8 cellular contexts compared by ENCODE assay signal in genomic region chr12:47904647-47905312, GRCh38. TPM values are rescaled to one million over a fixed set of nuclear protein-coding genes. Genes with fewer than 3 reads are reported as not detected.
A peak's percentile ranks its signal among the peaks of the same experiment; 100 is the strongest.
DNase-seq lines count a peak whose midpoint lies in the region; ATAC-seq and TF ChIP-seq lines count a peak whose summit lies in the region.

TSS of gene VDR (minus strand) at chr12:47904994. CDS start at chr12:47879113, 25,881 bp downstream.

- H3K27ac Mint-ChIP-seq in activated naive CD4-positive, alpha-beta T cell treated with anti-CD3 and anti-CD28 coated beads, Interleukin-2, amount 50 U/mL, for 72 hours, result peak within 1 kb of the TSS; percentile 90 to 97

- H3K9me3 ChIP-seq in HAP-1 (no peaks in the 10 kb centered on the region; the same call in 1 of the 2 replicates), cardiac muscle cell (ENCODE audit: low read depth) (no peaks in the 10 kb centered on the region), uterus (no peaks in the 10 kb centered on the region)

- intact Hi-C loops in posterior cingulate gyrus (cut with DNase I), result no loop called here
- intact Hi-C loops in uterus (cut with DNase I; ENCODE audit: low total_unique reads), result no loop called here

- peaks cover 5% of the 10 kb centered on the region for H3K4me1 ChIP-seq in HAP-1
- H3K4me1 ChIP-seq in cardiac muscle cell (ENCODE audit: low read depth), result no peaks in the 10 kb centered on the region
- H3K4me1 ChIP-seq in uterus, result no peaks in the 10 kb centered on the region

- peak in 1 of 2 donors; percentile 27 for TF ChIP-seq POLR2A in uterus (IDR thresholded peaks at IDR 0.05)

- TF ChIP-seq CTCF in cardiac muscle cell (IDR thresholded peaks at IDR 0.05; ENCODE audit: low read depth, low read length) (peak; percentile 25), uterus (IDR thresholded peaks at IDR 0.05) (peak in 2 of 4 experiments; percentile 10 to 14)

- peaks cover 32 to 48% of the 10 kb centered on the region in 2 donors for H3K36me3 Mint-ChIP-seq in activated naive CD4-positive, alpha-beta T cell treated with anti-CD3 and anti-CD28 coated beads, Interleukin-2, amount 50 U/mL, for 72 hours

- H3K27ac ChIP-seq in cardiac muscle cell, result no peak within 1 kb of the TSS
- peak within 1 kb of the TSS in 1 of 2 donors; percentile 61 for H3K27ac ChIP-seq in uterus

- no peaks in the 10 kb centered on the region for H3K9me3 Mint-ChIP-seq in activated naive CD4-positive, alpha-beta T cell treated with anti-CD3 and anti-CD28 coated beads, Interleukin-2, amount 50 U/mL, for 72 hours

- H3K27me3 ChIP-seq in HAP-1 (ENCODE audit: low read depth), result peaks cover 18% of the 10 kb centered on the region
- H3K27me3 ChIP-seq in cardiac muscle cell, result peaks cover 78% of the 10 kb centered on the region
- no peaks in the 10 kb centered on the region for H3K27me3 ChIP-seq in uterus

- H3K36me3 ChIP-seq in HAP-1 (replicated peaks) (no peaks in the 10 kb centered on the region), cardiac muscle cell (no peaks in the 10 kb centered on the region), uterus (no peaks in the 10 kb centered on the region)

- in situ Hi-C loops in HAP-1 (cut with MboI; ENCODE audit: low sequenced_read_pairs), result no loop called here

- H3K4me3 ChIP-seq in HAP-1, result peak within 1 kb of the TSS; percentile 29
- H3K4me3 ChIP-seq in cardiac muscle cell, result peak within 1 kb of the TSS; percentile 41
- peak within 1 kb of the TSS; percentile 41 to 46 for H3K4me3 ChIP-seq in uterus

- peak; percentile 67 to 80 for ATAC-seq in activated naive CD4-positive, alpha-beta T cell treated with anti-CD3 and anti-CD28 coated beads, Interleukin-2, amount 50 U/mL, for 72 hours

- peak; percentile 83 for DNase-seq in EL
- peak; percentile 60 to 77 for DNase-seq in HAP-1 (ENCODE audit: low spot score in 2 of 2)
- DNase-seq in NAMALWA (ENCODE audit: low spot score), result peak; percentile 82
- DNase-seq in SKM-1 treated with dmso at 0.1 percent for 144 hours (lab: John Stamatoyannopoulos, UW; ENCODE audit: unreplicated experiment), result peak; percentile 24
- peak; percentile 70 to 78 for DNase-seq in activated naive CD4-positive, alpha-beta T cell treated with anti-CD3 and anti-CD28 coated beads, Interleukin-2, amount 50 U/mL, for 72 hours (ENCODE audit: low spot score in 2 of 2)
- peak; percentile 77 to 79 for DNase-seq in cardiac muscle cell (ENCODE audit: low read depth in 1 of 2, low spot score in 1 of 2)
- peak in 7 of 10 donors; percentile 13 to 89 (median 31) for DNase-seq in posterior cingulate gyrus
- peak; percentile 71 to 74 for DNase-seq in uterus

RNA-seq across cellular contexts. Expression of gene VDR, which starts in this region (rescaled TPM):
- total RNA-seq in activated naive CD4-positive, alpha-beta T cell treated with anti-CD3 and anti-CD28 coated beads, Interleukin-2, amount 50 U/mL, for 72 hours, result 100 to 1,000 TPM in 1 of 2 donors, 10 to 100 TPM in 1; 92.4 to 133 TPM
- total RNA-seq in cardiac muscle cell (not detected in 2 replicates), uterus (1 to 10 TPM in 1 of 4 donors, under 1 TPM in 3; 0.26 to 2.0 (median 0.49) TPM)
- polyA plus RNA-seq in cardiac muscle cell, result not detected in 2 replicates

Comparison
In these comparisons a context has a peak if more than half of its experiments do, and no peak if none do; other contexts are left out.
1. RNA of gene VDR (total RNA-seq): 92.4 to 133 TPM in activated naive CD4-positive, alpha-beta T cell treated with anti-CD3 and anti-CD28 coated beads, Interleukin-2, amount 50 U/mL, for 72 hours; 0.26 to 2.0 TPM in uterus and not detected in cardiac muscle cell; every median in the first group is over 10 times any median in the second.
2. Peak in DNase-seq and H3K4me3 ChIP-seq in cardiac muscle cell; RNA of the gene not detected or under 1 TPM.
3. DNase-seq: peak in every context shown above with its lines; median percentile 83 in EL; 82 in NAMALWA; 78 in cardiac muscle cell; 74 in activated naive CD4-positive, alpha-beta T cell treated with anti-CD3 and anti-CD28 coated beads, Interleukin-2, amount 50 U/mL, for 72 hours; 72 in uterus; 68 in HAP-1; 31 in posterior cingulate gyrus; 24 in SKM-1 treated with dmso at 0.1 percent for 144 hours.
4. Peak in every context shown above with its lines, with median percentiles within 50 percentile points of each other: H3K4me3 ChIP-seq.